ENCODE assay signal across 8 cellular contexts in genomic region chr3:160754855-160755747, GRCh38. TPM values are rescaled to one million over a fixed set of nuclear protein-coding genes. Genes with fewer than 3 reads are reported as not detected.
A peak's percentile ranks its signal among the peaks of the same experiment; 100 is the strongest.
DNase-seq lines count a peak whose midpoint lies in the region; ATAC-seq and TF ChIP-seq lines count a peak whose summit lies in the region.

No MANE protein-coding gene starts in this region.

- peaks cover 50% of the 10 kb centered on the region for H3K27me3 ChIP-seq in GM23338 (ENCODE audit: insufficient read depth)
- no peaks in the 10 kb centered on the region for H3K27me3 ChIP-seq in Karpas-422 (ENCODE audit: low read length)
- H3K27me3 ChIP-seq in naive thymus-derived CD4-positive, alpha-beta T cell (ENCODE audit: control insufficient read depth in 2 of 2, insufficient read depth in 2 of 2, low read length in 2 of 2), result peaks cover 0 to 6% of the 10 kb centered on the region in 2 donors

- H3K27ac ChIP-seq in GM23338 (ENCODE audit: low read depth) (0 out of 2 replicates have a peak overlapping the region, but pooled peaks have one; percentile 61), Karpas-422 (ENCODE audit: low read length) (0 out of 2 replicates have a peak overlapping the region, but pooled peaks have one; percentile 7)
- peak overlapping the region; percentile 69 for H3K27ac ChIP-seq in naive thymus-derived CD4-positive, alpha-beta T cell (ENCODE audit: low read depth, low read length)

- H3K9me3 ChIP-seq in Karpas-422 (ENCODE audit: low read length), result no peaks in the 10 kb centered on the region
- no peaks in the 10 kb centered on the region for H3K9me3 ChIP-seq in naive thymus-derived CD4-positive, alpha-beta T cell (ENCODE audit: control insufficient read depth in 2 of 3, low read length in 3 of 3)

- peak overlapping the region; percentile 97 for H2AFZ ChIP-seq in GM23338
- H2AFZ ChIP-seq in Karpas-422 (ENCODE audit: low read length), result peak overlapping the region; percentile 100

- peak; percentile 82 for ATAC-seq in GM23338
- peak; percentile 92 for ATAC-seq in naive thymus-derived CD4-positive, alpha-beta T cell
- ATAC-seq in stimulated activated effector memory CD8-positive, alpha-beta T cell treated with anti-CD3 and anti-CD28 coated beads, Interleukin-12 subunit alpha, Interleukin-12 subunit beta, amount 100 ng/mL, for 72 hours, result peak; percentile 90

- H3K4me2 ChIP-seq in GM23338 (peak overlapping the region; percentile 91), Karpas-422 (ENCODE audit: low read depth, low read length, poor library complexity, severe bottlenecking) (peak overlapping the region; percentile 91)

- peak; percentile 97 for DNase-seq in Daoy (ENCODE audit: low read depth)
- peak; percentile 87 for DNase-seq in GM23338 (ENCODE audit: low spot score)
- DNase-seq in Karpas-422, result peak; percentile 96
- peak; percentile 91 for DNase-seq in RKO (ENCODE audit: low spot score)
- DNase-seq in activated T-helper 1 cell treated with anti-CD3 and anti-CD28 coated beads, Interleukin-2, amount 50 U/mL, for 16 hours (ENCODE audit: low read depth in 1 of 2, low spot score in 1 of 2), result peak; percentile 77 to 86
- DNase-seq in fibroblast of gingiva (ENCODE audit: low read depth), result peak; percentile 93
- peak; percentile 76 to 88 (median 85) for DNase-seq in naive thymus-derived CD4-positive, alpha-beta T cell
- peak; percentile 75 to 93 for DNase-seq in stimulated activated effector memory CD8-positive, alpha-beta T cell treated with anti-CD3 and anti-CD28 coated beads, Interleukin-12 subunit alpha, Interleukin-12 subunit beta, amount 100 ng/mL, for 72 hours (ENCODE audit: low spot score in 2 of 2)

- H3K36me3 ChIP-seq in GM23338 (ENCODE audit: insufficient read depth), result no peaks in the 10 kb centered on the region
- no peaks in the 10 kb centered on the region for H3K36me3 ChIP-seq in Karpas-422 (ENCODE audit: insufficient read depth, low read length)
- H3K36me3 ChIP-seq in naive thymus-derived CD4-positive, alpha-beta T cell (ENCODE audit: control insufficient read depth in 2 of 3, insufficient read depth in 3 of 3, low read length in 3 of 3), result no peaks in the 10 kb centered on the region

- CTCF ChIA-PET in naive thymus-derived CD4-positive, alpha-beta T cell (lab: Charles Lee), result interaction anchor here (0.6 kb wide), 1 partner anchor 187 kb away, joined by 5 read pairs; no protein-coding TSS in a partner anchor

- peak overlapping the region; percentile 96 for H3K4me3 Mint-ChIP-seq in GM23338
- H3K4me3 Mint-ChIP-seq in naive thymus-derived CD4-positive, alpha-beta T cell, result peak overlapping the region; percentile 88 to 99 (median 96)
- peak overlapping the region; percentile 94 for H3K4me3 Mint-ChIP-seq in stimulated activated effector memory CD8-positive, alpha-beta T cell treated with anti-CD3 and anti-CD28 coated beads, Interleukin-12 subunit alpha, Interleukin-12 subunit beta, amount 100 ng/mL, for 72 hours

- no peaks in the 10 kb centered on the region for H3K9me2 ChIP-seq in GM23338 (ENCODE audit: insufficient read depth)
- H3K9me2 ChIP-seq in Karpas-422 (replicated peaks; ENCODE audit: insufficient read depth, low read length), result no peaks in the 10 kb centered on the region

- H3K9me3 Mint-ChIP-seq in GM23338, result no peaks in the 10 kb centered on the region
- H3K9me3 Mint-ChIP-seq in naive thymus-derived CD4-positive, alpha-beta T cell, result no peaks in the 10 kb centered on the region
- H3K9me3 Mint-ChIP-seq in stimulated activated effector memory CD8-positive, alpha-beta T cell treated with anti-CD3 and anti-CD28 coated beads, Interleukin-12 subunit alpha, Interleukin-12 subunit beta, amount 100 ng/mL, for 72 hours, result no peaks in the 10 kb centered on the region

- H4K20me1 ChIP-seq in GM23338 (replicated peaks; ENCODE audit: insufficient read depth) (no peaks in the 10 kb centered on the region), Karpas-422 (ENCODE audit: insufficient read depth, low read depth, low read length) (no peaks in the 10 kb centered on the region)

- H3K27ac Mint-ChIP-seq in GM23338, result peak overlapping the region; percentile 86; the same call in 1 of the 2 replicates
- H3K27ac Mint-ChIP-seq in naive thymus-derived CD4-positive, alpha-beta T cell, result peak overlapping the region; percentile 88 to 97 (median 94)
- H3K27ac Mint-ChIP-seq in stimulated activated effector memory CD8-positive, alpha-beta T cell treated with anti-CD3 and anti-CD28 coated beads, Interleukin-12 subunit alpha, Interleukin-12 subunit beta, amount 100 ng/mL, for 72 hours, result peak overlapping the region; percentile 97

- no peaks in the 10 kb centered on the region; the same call in 2 of the 3 replicates for H3K36me3 Mint-ChIP-seq in GM23338 (ENCODE audit: low read depth)
- H3K36me3 Mint-ChIP-seq in naive thymus-derived CD4-positive, alpha-beta T cell, result no peaks in the 10 kb centered on the region
- peaks cover 6% of the 10 kb centered on the region for H3K36me3 Mint-ChIP-seq in stimulated activated effector memory CD8-positive, alpha-beta T cell treated with anti-CD3 and anti-CD28 coated beads, Interleukin-12 subunit alpha, Interleukin-12 subunit beta, amount 100 ng/mL, for 72 hours

- intact Hi-C loops in naive thymus-derived CD4-positive, alpha-beta T cell (cut with micrococcal nuclease), result loop anchor here (1.0 to 10.0 kb wide), 11 partner anchors 46 to 1950 kb away; partner anchors contain the start of genes IFT80 (in 2 of the 2), KPNA4 (in 2 of the 2), NMD3 (in 2 of the 2) and SMC4 (in 2 of the 2)

- H3K4me3 ChIP-seq in GM23338 (peak overlapping the region; percentile 86), Karpas-422 (ENCODE audit: low read length) (peak overlapping the region; percentile 89)
- peak overlapping the region; percentile 73 for H3K4me3 ChIP-seq in naive thymus-derived CD4-positive, alpha-beta T cell (ENCODE audit: low read length)

- no peaks in the 10 kb centered on the region for H3F3A ChIP-seq in GM23338 (replicated peaks; ENCODE audit: low read depth)

- H3K4me1 ChIP-seq in GM23338 (ENCODE audit: insufficient read depth), result peaks cover 19% of the 10 kb centered on the region; the same call in 1 of the 2 replicates
- peaks cover 26% of the 10 kb centered on the region for H3K4me1 ChIP-seq in Karpas-422 (ENCODE audit: low read length)
- peaks cover 10 to 11% of the 10 kb centered on the region in 2 donors for H3K4me1 ChIP-seq in naive thymus-derived CD4-positive, alpha-beta T cell (ENCODE audit: control insufficient read depth in 2 of 2, insufficient read depth in 2 of 2, low read length in 2 of 2)

- peaks cover 28% of the 10 kb centered on the region for H3K4me1 Mint-ChIP-seq in GM23338
- peaks cover 27 to 36% (median 30%) of the 10 kb centered on the region in 7 donors for H3K4me1 Mint-ChIP-seq in naive thymus-derived CD4-positive, alpha-beta T cell
- peaks cover 30% of the 10 kb centered on the region for H3K4me1 Mint-ChIP-seq in stimulated activated effector memory CD8-positive, alpha-beta T cell treated with anti-CD3 and anti-CD28 coated beads, Interleukin-12 subunit alpha, Interleukin-12 subunit beta, amount 100 ng/mL, for 72 hours

- peaks cover 38% of the 10 kb centered on the region for H3K27me3 Mint-ChIP-seq in GM23338 (ENCODE audit: insufficient read depth, low read depth, poor library complexity)
- H3K27me3 Mint-ChIP-seq in naive thymus-derived CD4-positive, alpha-beta T cell, result peaks cover 5 to 41% (median 10%) of the 10 kb centered on the region in 5 donors

- H3K9ac ChIP-seq in Karpas-422 (ENCODE audit: low read length), result peak overlapping the region; percentile 82

- POLR2A ChIA-PET in naive thymus-derived CD4-positive, alpha-beta T cell (lab: Charles Lee), result interaction anchor here (0.5 to 1.1 kb wide), 3 partner anchors 55 to 191 kb away, joined by 3 to 6 read pairs (median 4); no protein-coding TSS in a partner anchor

- H3K79me2 ChIP-seq in GM23338 (replicated peaks; ENCODE audit: insufficient read depth), result peaks cover 18% of the 10 kb centered on the region
- H3K79me2 ChIP-seq in Karpas-422 (ENCODE audit: low read length), result no peaks in the 10 kb centered on the region

- TF ChIP-seq CTCF in GM23338 (conservative IDR thresholded peaks at IDR 0.05; ENCODE audit: low read depth in 2 of 2), result no peak

TF ChIP-seq in GM23338, 12 proteins besides CTCF, POLR2A, EP300 and RAD21:
- TF ChIP-seq EZH2 (IDR thresholded peaks at IDR 0.05; ENCODE audit: low read depth, unreplicated experiment), result no peak
- peak; percentile 45 for TF ChIP-seq CREB1 (CRISPR knock-in tag; IDR thresholded peaks at IDR 0.05; ENCODE audit: low read depth)
- TF ChIP-seq POLR2AphosphoS5 (IDR thresholded peaks at IDR 0.05; ENCODE audit: low read depth), result peak; percentile 56
- no peak for TF ChIP-seq ZNF331 (CRISPR knock-in tag; IDR thresholded peaks at IDR 0.05; ENCODE audit: low read depth)

RNA-seq across cellular contexts. Expression of gene PPM1L, which starts 0.9 kb away (rescaled TPM):
- 6.8 TPM in 2 replicates for total RNA-seq in Daoy (2014; rRNA removed; shearing (Covaris generic))
- total RNA-seq in GM23338 (2014; rRNA removed; shearing (Covaris generic)), result 20.9 and 26.4 TPM in 2 replicates
- 2.9 and 3.9 TPM in 2 replicates for polyA plus RNA-seq in GM23338 (2016; fragmentation: Nextera tagmentation; extraction: Ambion mirVana)
- total RNA-seq in Karpas-422 (2014; rRNA removed; shearing (Covaris generic); ENCODE audit: low replicate concordance), result 1.8 and 3.4 TPM in 2 replicates
- total RNA-seq in naive thymus-derived CD4-positive, alpha-beta T cell, result 10 to 100 TPM in 1 of 5 experiments, 1 to 10 TPM in 4; 4.0 to 19.1 (median 5.7) TPM
- polyA plus RNA-seq in naive thymus-derived CD4-positive, alpha-beta T cell, result 1 to 10 TPM in 1 of 2 donors, under 1 TPM in 1; 0.48 to 1.3 TPM

Comparison
In these comparisons a context has a peak if more than half of its experiments do, and no peak if none do; other contexts are left out.
1. Peak in every context shown above with its lines: DNase-seq, ATAC-seq, H3K4me3 ChIP-seq and H3K27ac ChIP-seq.
2. H3K27ac ChIP-seq: peak in every context shown above with its lines; median percentile 69 in naive thymus-derived CD4-positive, alpha-beta T cell; 61 in GM23338; 7 in Karpas-422.